Comparison of ENCODE assay signal across 11 cellular contexts in the genomic region with DNA sequence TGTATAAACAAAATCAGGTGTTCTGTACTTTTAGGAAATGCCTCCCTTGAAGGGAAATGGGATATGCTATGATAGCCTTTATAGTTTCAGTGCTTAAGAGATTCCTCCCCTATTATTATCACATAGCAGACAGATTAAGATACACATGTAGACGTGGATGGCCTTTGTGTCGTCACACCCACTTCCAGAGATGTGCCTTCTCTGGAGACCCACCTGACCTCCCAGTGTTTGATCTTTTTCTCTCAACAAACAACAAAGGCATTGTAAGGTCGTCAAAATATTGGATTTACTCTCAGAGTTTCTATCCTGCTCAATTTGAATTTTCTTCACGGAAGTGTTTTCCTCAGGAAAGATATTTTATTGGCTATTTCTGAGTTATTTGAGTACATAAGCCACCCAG. TPM values are rescaled to one million over a fixed set of nuclear protein-coding genes. Genes with fewer than 3 reads are reported as not detected.
A peak's percentile ranks its signal among the peaks of the same experiment; 100 is the strongest.
DNase-seq lines count a peak whose midpoint lies in the region; ATAC-seq lines count a peak whose summit lies in the region.
"Had no signal": no experiment of that assay in that cellular context is flagged by ENCODE, and none has a peak within 500 bp of the region (broad histone marks: within the 10 kb centered on the region; RNA-seq: fewer than 3 reads in every experiment).

No MANE protein-coding gene starts in this region.

- H3K27ac Mint-ChIP-seq in central memory CD8-positive, alpha-beta T cell (ENCODE audit: low read depth) = peak overlapping the region; percentile 97
- peak overlapping the region; percentile 76 for H3K27ac Mint-ChIP-seq in stimulated activated effector memory CD8-positive, alpha-beta T cell treated with anti-CD3 and anti-CD28 coated beads, Interleukin-12 subunit alpha, Interleukin-12 subunit beta, amount 100 ng/mL, for 72 hours
- H3K27ac Mint-ChIP-seq: H9 had no signal

- peak overlapping the region; percentile 57 for H3K4me3 Mint-ChIP-seq in activated T-cell treated with anti-CD3 and anti-CD28 coated beads, Interleukin-2, amount 50 U/mL, for 4 hours
- H3K4me3 Mint-ChIP-seq in central memory CD8-positive, alpha-beta T cell = peak overlapping the region; percentile 79
- H3K4me3 Mint-ChIP-seq in stimulated activated effector memory CD8-positive, alpha-beta T cell treated with anti-CD3 and anti-CD28 coated beads, Interleukin-12 subunit alpha, Interleukin-12 subunit beta, amount 100 ng/mL, for 72 hours = peak overlapping the region; percentile 80
- H3K4me3 Mint-ChIP-seq: H9 had no signal

- no peaks in the 10 kb centered on the region for H3K36me3 Mint-ChIP-seq in activated T-cell treated with anti-CD3 and anti-CD28 coated beads, Interleukin-2, amount 50 U/mL, for 4 hours (ENCODE audit: insufficient read depth)
- peaks cover 5% of the 10 kb centered on the region for H3K36me3 Mint-ChIP-seq in central memory CD8-positive, alpha-beta T cell (ENCODE audit: insufficient read depth)
- no peaks in the 10 kb centered on the region for H3K36me3 Mint-ChIP-seq in stimulated activated effector memory CD8-positive, alpha-beta T cell treated with anti-CD3 and anti-CD28 coated beads, Interleukin-12 subunit alpha, Interleukin-12 subunit beta, amount 100 ng/mL, for 72 hours

- no peaks in the 10 kb centered on the region for H3K27me3 ChIP-seq in SJCRH30

- H3K27ac ChIP-seq in SJCRH30 = peak overlapping the region; percentile 92

- no peaks in the 10 kb centered on the region for H3K27me3 Mint-ChIP-seq in activated T-cell treated with anti-CD3 and anti-CD28 coated beads, Interleukin-2, amount 50 U/mL, for 4 hours (ENCODE audit: low read depth)
- no peaks in the 10 kb centered on the region for H3K27me3 Mint-ChIP-seq in central memory CD8-positive, alpha-beta T cell

- ATAC-seq in activated T-cell treated with anti-CD3 and anti-CD28 coated beads, Interleukin-2, amount 50 U/mL, for 4 hours = no peak
- ATAC-seq in central memory CD8-positive, alpha-beta T cell (replicated peaks; ENCODE audit: extremely low read depth, poor library complexity, severe bottlenecking) = no peak
- no peak for ATAC-seq in stimulated activated effector memory CD8-positive, alpha-beta T cell treated with anti-CD3 and anti-CD28 coated beads, Interleukin-12 subunit alpha, Interleukin-12 subunit beta, amount 100 ng/mL, for 72 hours

- DNase-seq in activated T-cell treated with anti-CD3 and anti-CD28 coated beads, Interleukin-2, amount 50 U/mL, for 4 hours = no peak
- DNase-seq in activated T-cell treated with anti-CD3 and anti-CD28 coated beads for 4 hours (no peak), SJCRH30 (peak in 1 of 2 experiments; percentile 38), D341Med (ENCODE audit: low spot score) (no peak), G401 (ENCODE audit: low spot score) (no peak), NCI-H1092 treated with DMSO at 0.1 percent for 48 hours (lab: John Stamatoyannopoulos, UW) (no peak)
- no peak for DNase-seq in central memory CD8-positive, alpha-beta T cell (ENCODE audit: low spot score in 2 of 2)
- DNase-seq in stimulated activated effector memory CD8-positive, alpha-beta T cell treated with anti-CD3 and anti-CD28 coated beads, Interleukin-12 subunit alpha, Interleukin-12 subunit beta, amount 100 ng/mL, for 72 hours (ENCODE audit: low spot score in 2 of 2) = no peak
- DNase-seq: H9, NCI-H2081 treated with DMSO at 0.1 percent for 48 hours, occipital lobe had no signal

- H3K9me3 ChIP-seq in SJCRH30 (replicated peaks) = peaks cover 8% of the 10 kb centered on the region; the same call in 1 of the 2 replicates

- in situ Hi-C loops in G401 (cut with HindIII; ENCODE audit: low sequenced_read_pairs) = no loop called here

- H3K36me3 ChIP-seq in SJCRH30 = no peaks in the 10 kb centered on the region

- peak overlapping the region; percentile 18 for H3K4me3 ChIP-seq in SJCRH30

- peaks cover 33% of the 10 kb centered on the region for H3K4me1 ChIP-seq in SJCRH30

- H3K4me1 Mint-ChIP-seq in activated T-cell treated with anti-CD3 and anti-CD28 coated beads, Interleukin-2, amount 50 U/mL, for 4 hours (ENCODE audit: low read depth) = peaks cover 58% of the 10 kb centered on the region
- peaks cover 52% of the 10 kb centered on the region for H3K4me1 Mint-ChIP-seq in central memory CD8-positive, alpha-beta T cell
- H3K4me1 Mint-ChIP-seq in stimulated activated effector memory CD8-positive, alpha-beta T cell treated with anti-CD3 and anti-CD28 coated beads, Interleukin-12 subunit alpha, Interleukin-12 subunit beta, amount 100 ng/mL, for 72 hours = peaks cover 46% of the 10 kb centered on the region
- H3K4me1 Mint-ChIP-seq: H9 had no signal

- H3K9me3 Mint-ChIP-seq in activated T-cell treated with anti-CD3 and anti-CD28 coated beads, Interleukin-2, amount 50 U/mL, for 4 hours = peaks cover 9% of the 10 kb centered on the region
- H3K9me3 Mint-ChIP-seq in central memory CD8-positive, alpha-beta T cell = peaks cover 5% of the 10 kb centered on the region
- no peaks in the 10 kb centered on the region for H3K9me3 Mint-ChIP-seq in stimulated activated effector memory CD8-positive, alpha-beta T cell treated with anti-CD3 and anti-CD28 coated beads, Interleukin-12 subunit alpha, Interleukin-12 subunit beta, amount 100 ng/mL, for 72 hours

RNA-seq across cellular contexts. Expression of a gene that starts 25.7 kb away (rescaled TPM):
- total RNA-seq in activated T-cell treated with anti-CD3 and anti-CD28 coated beads, Interleukin-2, amount 50 U/mL, for 4 hours = 10 to 100 TPM; 39.7 to 42.0 (median 40.4) TPM
- total RNA-seq in SJCRH30 (2014; rRNA removed; shearing (Covaris generic)) = 42.7 and 46.1 TPM in 2 replicates
- total RNA-seq in G401 (2014; rRNA removed; shearing (Covaris generic)) = 37.5 and 53.7 TPM in 2 replicates
